19 cellular contexts compared by ENCODE assay signal in genomic region chr19:7808108-7808507, GRCh38. TPM values are rescaled to one million over a fixed set of nuclear protein-coding genes. Genes with fewer than 3 reads are reported as not detected.
"Had no signal": no experiment of that assay in that cellular context is flagged by ENCODE, and none has a peak within 500 bp of the region (broad histone marks: within the 10 kb centered on the region; RNA-seq: fewer than 3 reads in every experiment).

No MANE protein-coding gene starts in this region.

- H3K36me3 ChIP-seq: brain microvascular endothelial cell, colonic mucosa, lower lobe of right lung, spleen had no signal

- H3K27me3 Mint-ChIP-seq: stimulated activated naive B cell treated with anti-CD40 and anti-IgM and Interleukin-4, amounts not matched to agents 10 μg/mL and 1 μg/mL and 100 μg/mL, for 72 hours had no signal

- H3K4me3 Mint-ChIP-seq: activated naive CD8-positive, alpha-beta T cell treated with anti-CD3 and anti-CD28 coated beads, Interleukin-2, amount 50 U/mL, for 24 hours; mesothelial cell of epicardium; stimulated activated naive B cell treated with anti-CD40 and anti-IgM and Interleukin-4, amounts not matched to agents 10 μg/mL and 1 μg/mL and 100 μg/mL, for 72 hours had no signal

- ATAC-seq: lower lobe of right lung had no signal

- H3K9me3 ChIP-seq: colonic mucosa had no signal

- H3K4me1 ChIP-seq: colonic mucosa, lower lobe of right lung had no signal

- H3K27ac Mint-ChIP-seq: mesothelial cell of epicardium had no signal

- DNase-seq: anterior cingulate cortex, colonic mucosa, islet precursor cell, lower lobe of right lung, occipital lobe, retina, T1000 had no signal

- H3K36me3 Mint-ChIP-seq: mesothelial cell of epicardium had no signal

- H3K27me3 ChIP-seq: brain microvascular endothelial cell, colonic mucosa, foreskin keratinocyte, hepatocyte had no signal

- H3K27ac ChIP-seq: brain microvascular endothelial cell, colonic mucosa, foreskin keratinocyte, hepatocyte, lower lobe of right lung had no signal

- H3K4me3 ChIP-seq: colonic mucosa, hepatocyte, lower lobe of right lung, spleen had no signal

- H3K4me1 Mint-ChIP-seq: mesothelial cell of epicardium had no signal

RNA-seq across cellular contexts. Expression of gene CLEC4M, which starts 45.1 kb away (rescaled TPM):
- total RNA-seq: activated T-helper 2 cell treated with anti-CD3 and anti-CD28 coated beads, Interferon-gamma antibody, Interleukin-2, Interleukin-4, amounts not matched to agents 10 μg/mL and 5 μg/mL and 100 μg/mL, durations not matched to agents 14 hours and 24 hours and 36 hours; colonic mucosa; epithelial cell of proximal tubule; fibroblast of lung; foreskin keratinocyte; occipital lobe; ureter had no signal
- polyA plus RNA-seq: fibroblast of lung, foreskin keratinocyte, hepatocyte, neural cell had no signal
